In genomic region chr11:125902927-125903752, GRCh38 we compare ENCODE assay signal across 8 cellular contexts. TPM values are rescaled to one million over a fixed set of nuclear protein-coding genes. Genes with fewer than 3 reads are reported as not detected.
A peak's percentile ranks its signal among the peaks of the same experiment; 100 is the strongest.
DNase-seq lines count a peak whose midpoint lies in the region; ATAC-seq and TF ChIP-seq lines count a peak whose summit lies in the region.

Gene PUS3 (minus strand): TSS chr11:125903206. CDS start chr11:125896284, 6,922 bp downstream.

- H3K36me3 ChIP-seq in Panc1 (ENCODE audit: control insufficient read depth, insufficient read depth, low read length): peaks cover 16% of the 10 kb centered on the region
- peaks cover 12% of the 10 kb centered on the region for H3K36me3 ChIP-seq in muscle layer of colon (ENCODE audit: insufficient read depth, low read length)

- H3K9me3 ChIP-seq in Panc1 (ENCODE audit: control insufficient read depth, insufficient read depth, low read depth, low read length): no peaks in the 10 kb centered on the region
- no peaks in the 10 kb centered on the region for H3K9me3 ChIP-seq in muscle layer of colon (ENCODE audit: low read length)

- in situ Hi-C loops in Panc1 (cut with HindIII; ENCODE audit: low pct_unique_long_range_greater_than_20kb, low sequenced_read_pairs): loop anchor here (25.0 kb wide), 1 partner anchor 184 kb away; no protein-coding TSS in a partner anchor

- CTCF ChIA-PET in Panc1 (lab: Charles Lee): no interaction called here

- TF ChIP-seq CTCF in Panc1 (IDR thresholded peaks at IDR 0.05): no peak

- no peaks in the 10 kb centered on the region for H3K9me3 Mint-ChIP-seq in activated T-cell treated with anti-CD3 and anti-CD28 coated beads, Interleukin-2, amount 50 U/mL, for 4 hours

- H3K27me3 ChIP-seq in Panc1 (ENCODE audit: control insufficient read depth, insufficient read depth, low read length) (peaks cover 16% of the 10 kb centered on the region), muscle layer of colon (ENCODE audit: control insufficient read depth in 1 of 2, insufficient read depth in 2 of 2, low read length in 2 of 2) (peaks cover 9 to 27% of the 10 kb centered on the region in 2 donors)

- DNase-seq in DMS53 treated with DMSO at 0.1 percent for 48 hours (lab: John Stamatoyannopoulos, UW; ENCODE audit: unreplicated experiment) (peak; percentile 91), KG1 (lab: John Stamatoyannopoulos, UW) (peak; percentile 70), Panc1 (ENCODE audit: low read depth, low spot score) (no peak)
- peak; percentile 83 for DNase-seq in activated T-cell treated with anti-CD3 and anti-CD28 coated beads, Interleukin-2, amount 50 U/mL, for 4 hours
- peak; percentile 78 for DNase-seq in stimulated activated CD8-positive, alpha-beta memory T cell treated with anti-CD3 and anti-CD28 coated beads, Interleukin-7, amount 100 ng/mL, for 24 hours (ENCODE audit: low read depth)

- no TSS peak for BruUV-seq in Panc1 (replicated peaks; lab: Mats Ljungman, UMichigan)

- H3K27me3 Mint-ChIP-seq in activated T-cell treated with anti-CD3 and anti-CD28 coated beads, Interleukin-2, amount 50 U/mL, for 4 hours (ENCODE audit: low read depth): peaks cover 36% of the 10 kb centered on the region

- H3K4me3 ChIP-seq in Panc1 (ENCODE audit: low read depth in 2 of 2, low read length in 2 of 2) (peak within 1 kb of the TSS; percentile 87 to 97), muscle layer of colon (ENCODE audit: low read depth in 1 of 2, low read length in 2 of 2) (peak within 1 kb of the TSS; percentile 59 to 85)

- peaks cover 14% of the 10 kb centered on the region for H3K36me3 Mint-ChIP-seq in activated T-cell treated with anti-CD3 and anti-CD28 coated beads, Interleukin-2, amount 50 U/mL, for 4 hours (ENCODE audit: insufficient read depth)

- peak within 1 kb of the TSS; percentile 98 for H3K4me3 Mint-ChIP-seq in activated T-cell treated with anti-CD3 and anti-CD28 coated beads, Interleukin-2, amount 50 U/mL, for 4 hours

- POLR2A ChIA-PET in Panc1 (lab: Charles Lee): interaction anchor here (0.5 to 1.4 kb wide), 9 partner anchors 8 to 276 kb away, joined by 3 to 11 read pairs (median 3); partner anchors contain the start of gene HYLS1

- ATAC-seq in GM21723 (IDR thresholded peaks at IDR 0.05; ENCODE audit: unreplicated experiment): peak; percentile 98
- ATAC-seq in Panc1: peak; percentile 92
- ATAC-seq in activated T-cell treated with anti-CD3 and anti-CD28 coated beads, Interleukin-2, amount 50 U/mL, for 4 hours: peak; percentile 87 to 94
- peak; percentile 94 for ATAC-seq in esophagus mucosa

- intact Hi-C loops in Panc1 (cut with micrococcal nuclease; ENCODE audit: unreplicated experiment): no loop called here

- H3K4me1 Mint-ChIP-seq in activated T-cell treated with anti-CD3 and anti-CD28 coated beads, Interleukin-2, amount 50 U/mL, for 4 hours (ENCODE audit: low read depth): peaks cover 32% of the 10 kb centered on the region

- H3K27ac ChIP-seq in Panc1 (ENCODE audit: low read length) (peak within 1 kb of the TSS; percentile 99), muscle layer of colon (ENCODE audit: low read depth, low read length) (peak within 1 kb of the TSS; percentile 90)

- peak within 1 kb of the TSS; percentile 82 for H3K9ac ChIP-seq in muscle layer of colon (ENCODE audit: low read length)

- 0 out of 2 replicates have a peak, but pooled peaks cover 7% of the 10 kb centered on the region for H3K4me1 ChIP-seq in Panc1 (ENCODE audit: control insufficient read depth, insufficient read depth, low read length)
- peaks cover 8% of the 10 kb centered on the region for H3K4me1 ChIP-seq in muscle layer of colon (ENCODE audit: insufficient read depth, low read length)

RNA-seq across cellular contexts. Expression of gene PUS3, which starts in this region (rescaled TPM):
- total RNA-seq in Panc1 (2021; ENCODE audit: unreplicated experiment): 15.1 TPM
- 12.6 TPM for polyA plus RNA-seq in Panc1 (2012; ENCODE audit: insufficient read length)
- total RNA-seq in activated T-cell treated with anti-CD3 and anti-CD28 coated beads, Interleukin-2, amount 50 U/mL, for 4 hours: 10 to 100 TPM; 22.3 to 30.5 (median 28.4) TPM
- total RNA-seq in esophagus mucosa: 5.3 TPM
